In the genomic region with DNA sequence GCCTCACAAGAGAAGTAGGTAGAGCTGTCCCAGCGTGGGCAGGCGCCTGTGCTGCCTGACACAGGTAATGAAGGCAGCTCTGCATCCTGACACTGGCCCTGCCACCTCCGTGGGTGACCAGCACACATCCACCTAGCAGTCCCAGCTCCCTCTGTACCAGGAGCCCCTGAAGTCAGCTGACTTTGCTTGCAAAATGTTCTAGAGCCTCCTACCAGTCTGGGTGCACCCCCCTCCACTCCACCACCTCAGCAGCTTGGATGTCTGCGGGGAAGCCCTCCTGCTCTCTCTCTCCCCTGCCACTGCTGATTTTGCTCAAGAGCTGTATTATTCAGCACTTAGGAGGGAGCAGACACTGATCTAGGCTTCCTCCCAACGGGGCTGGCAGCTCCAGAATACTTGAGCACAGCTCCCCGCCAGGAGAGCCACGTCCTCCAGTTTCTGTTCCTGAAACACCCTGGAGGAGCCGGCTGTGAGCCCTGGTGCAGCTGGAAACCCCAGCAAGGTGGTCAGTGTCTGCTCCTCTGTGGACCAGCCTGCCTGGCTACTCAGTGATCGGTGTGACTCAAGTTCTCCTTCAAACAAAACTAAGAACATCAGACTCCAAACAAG, we compare ENCODE assay signal across 6 cellular contexts. TPM values are rescaled to one million over a fixed set of nuclear protein-coding genes. Genes with fewer than 3 reads are reported as not detected.
DNase-seq lines count a peak whose midpoint lies in the region; ATAC-seq, FAIRE-seq and TF ChIP-seq lines count a peak whose summit lies in the region.

No MANE protein-coding gene starts in this region.

- H3K27me3 ChIP-seq in bronchial epithelial cell (ENCODE audit: control insufficient read depth, insufficient read depth, low read length) (no peaks in the 10 kb centered on the region), neuronal stem cell (ENCODE audit: control insufficient read depth in 3 of 3, insufficient read depth in 3 of 3, low read depth in 1 of 3, low read length in 3 of 3) (no peaks in the 10 kb centered on the region)

- H2BK120ac ChIP-seq in neuronal stem cell (ENCODE audit: low read depth, low read length), result no peak overlapping the region

- H4K8ac ChIP-seq in neuronal stem cell (ENCODE audit: low read depth, low read length), result peak overlapping the region; percentile 43

- H3K18ac ChIP-seq in neuronal stem cell (ENCODE audit: low read length), result no peak overlapping the region

- FAIRE-seq in bronchial epithelial cell (lab: Jason Lieb, UNC), result no peak

- H2BK12ac ChIP-seq in neuronal stem cell (ENCODE audit: low read length), result no peak overlapping the region

- no peak overlapping the region for H2BK5ac ChIP-seq in neuronal stem cell (ENCODE audit: low read length)

- H2AFZ ChIP-seq in neuronal stem cell (ENCODE audit: low read length), result peak overlapping the region; percentile 99

- intact Hi-C loops in Right ventricle myocardium inferior (cut with DNase I) (loop anchor here (5.0 kb wide), 1 partner anchor 108 kb away; no protein-coding TSS in a partner anchor), left cardiac atrium (cut with DNase I) (no loop called here)

- H3K4me2 ChIP-seq in neuronal stem cell (ENCODE audit: insufficient read depth, low read length, poor library complexity, severe bottlenecking), result peak overlapping the region; percentile 96

- peaks cover 6% of the 10 kb centered on the region for H3K36me3 ChIP-seq in bronchial epithelial cell (ENCODE audit: control insufficient read depth, insufficient read depth, low read length)
- peaks cover 5 to 10% of the 10 kb centered on the region in 2 donors for H3K36me3 ChIP-seq in neuronal stem cell (replicated peaks in 1 of 2; ENCODE audit: control insufficient read depth in 2 of 2, insufficient read depth in 2 of 2, low read length in 2 of 2)

- peak overlapping the region; percentile 12 for H3K9ac ChIP-seq in neuronal stem cell (ENCODE audit: low read depth, low read length, poor library complexity)

- no peak for TF ChIP-seq CTCF in bronchial epithelial cell (IDR thresholded peaks at IDR 0.05; ENCODE audit: insufficient read depth, low read length, severe bottlenecking)

- H3K4me1 ChIP-seq in neuronal stem cell (ENCODE audit: control insufficient read depth in 2 of 2, insufficient read depth in 1 of 2, low read depth in 1 of 2, low read length in 2 of 2), result peaks cover 12 to 17% of the 10 kb centered on the region in 2 donors

- DNase-seq in Right ventricle myocardium inferior (ENCODE audit: missing footprints), result peak; percentile 73
- DNase-seq in left cardiac atrium, result no peak
- no peak for DNase-seq in bronchial epithelial cell (ENCODE audit: low read depth)
- no peak for DNase-seq in neuronal stem cell (ENCODE audit: low spot score)
- DNase-seq in cerebellar nuclear complex (lab: John Stamatoyannopoulos, UW), result no peak

- no peak overlapping the region for H3K23ac ChIP-seq in neuronal stem cell (ENCODE audit: low read depth, low read length, poor library complexity)

- no peak overlapping the region for H3K14ac ChIP-seq in neuronal stem cell (ENCODE audit: low read length)

- WGBS in neuronal stem cell (ENCODE audit: extremely low coverage in 2 of 2, insufficient read length in 2 of 2, insufficient replicate concordance in 1 of 2), 2 donors, result no CpG with 5 or more reads among the region's 9 CpGs

- no peak overlapping the region for H2AK5ac ChIP-seq in neuronal stem cell (ENCODE audit: low read depth, low read length)

- no peak overlapping the region for H4K91ac ChIP-seq in neuronal stem cell (ENCODE audit: low read depth, low read length, poor library complexity)

- no peaks in the 10 kb centered on the region for H3K9me3 ChIP-seq in neuronal stem cell (replicated peaks in 1 of 2; ENCODE audit: control insufficient read depth in 2 of 2, insufficient read depth in 1 of 2, low read depth in 1 of 2, low read length in 2 of 2)

- H3K79me1 ChIP-seq in neuronal stem cell (ENCODE audit: low read depth, low read length), result peaks cover 25% of the 10 kb centered on the region

- ATAC-seq in Right ventricle myocardium inferior (no peak), left cardiac atrium (no peak), GM19328 (IDR thresholded peaks at IDR 0.05; ENCODE audit: unreplicated experiment) (no peak)

- no peak overlapping the region for H3K4ac ChIP-seq in neuronal stem cell (ENCODE audit: low read length)

- H3K27ac ChIP-seq in neuronal stem cell (replicated peaks; ENCODE audit: low read length), result no peak overlapping the region

- H2BK15ac ChIP-seq in neuronal stem cell (ENCODE audit: low read length), result no peak overlapping the region

- H3K4me3 ChIP-seq in bronchial epithelial cell (ENCODE audit: low read depth, low read length), result peak overlapping the region; percentile 99
- H3K4me3 ChIP-seq in neuronal stem cell (ENCODE audit: low read length in 2 of 2), result peak overlapping the region; percentile 84 to 91

RNA-seq across cellular contexts. Expression of gene RNF166, which starts 1.0 kb away (rescaled TPM):
- total RNA-seq in Right ventricle myocardium inferior (17.0 TPM), left cardiac atrium (10 to 100 TPM; 18.3 to 20.1 TPM), bronchial epithelial cell (6.8 and 9.7 TPM in 2 replicates)
- polyA plus RNA-seq in neuronal stem cell (2013, experiment 1 of 2), result 20.4 TPM
- 19.1 TPM for polyA plus RNA-seq in neuronal stem cell (2013, experiment 2 of 2)

RNA-seq across cellular contexts. Expression of gene CTU2, which starts 1.1 kb away (rescaled TPM):
- 13.1 TPM for total RNA-seq in Right ventricle myocardium inferior
- total RNA-seq in left cardiac atrium, result 10 to 100 TPM; 12.8 to 18.4 TPM
- 11.3 and 31.1 TPM in 2 replicates for total RNA-seq in bronchial epithelial cell
- polyA plus RNA-seq in neuronal stem cell (2013, experiment 1 of 2), result 25.8 TPM
- 28.0 TPM for polyA plus RNA-seq in neuronal stem cell (2013, experiment 2 of 2)

RNA-seq across cellular contexts. Expression of gene SNAI3, which starts 18.9 kb away (rescaled TPM):
- total RNA-seq in Right ventricle myocardium inferior, result 2.9 TPM
- total RNA-seq in left cardiac atrium, result 1 to 10 TPM in 1 of 2 donors, under 1 TPM in 1; 0.55 to 2.7 TPM
- total RNA-seq in bronchial epithelial cell, result 0.26 TPM in 1 of 2 replicates, not detected in the other
- polyA plus RNA-seq in neuronal stem cell (2013, experiment 1 of 2), result 0.50 TPM
- 0.32 TPM for polyA plus RNA-seq in neuronal stem cell (2013, experiment 2 of 2)

RNA-seq across cellular contexts. Expression of gene MVD, which starts 42.3 kb away (rescaled TPM):
- total RNA-seq in Right ventricle myocardium inferior (24.0 TPM), left cardiac atrium (10 to 100 TPM; 31.3 to 32.9 TPM), bronchial epithelial cell (34.6 and 56.6 TPM in 2 replicates)
- polyA plus RNA-seq in neuronal stem cell (2013, experiment 1 of 2), result 50.0 TPM
- polyA plus RNA-seq in neuronal stem cell (2013, experiment 2 of 2), result 51.3 TPM

RNA-seq across cellular contexts. Expression of gene CYBA, which starts 54.3 kb away (rescaled TPM):
- total RNA-seq in Right ventricle myocardium inferior (63.7 TPM), left cardiac atrium (100 to 1,000 TPM in 1 of 2 donors, 10 to 100 TPM in 1; 58.9 to 131 TPM), bronchial epithelial cell (134 and 181 TPM in 2 replicates)
- polyA plus RNA-seq in neuronal stem cell (2013, experiment 1 of 2), result 74.4 TPM
- polyA plus RNA-seq in neuronal stem cell (2013, experiment 2 of 2), result 71.9 TPM
